Comparison of ENCODE assay signal across 25 cellular contexts in genomic region chr14:92943855-92944570, GRCh38. TPM values are rescaled to one million over a fixed set of nuclear protein-coding genes. Genes with fewer than 3 reads are reported as not detected.
A peak's percentile ranks its signal among the peaks of the same experiment; 100 is the strongest.
DNase-seq lines count a peak whose midpoint lies in the region; ATAC-seq, FAIRE-seq and TF ChIP-seq lines count a peak whose summit lies in the region.
"Had no signal": no experiment of that assay in that cellular context is flagged by ENCODE, and none has a peak within 500 bp of the region (broad histone marks: within the 10 kb centered on the region; RNA-seq: fewer than 3 reads in every experiment).

No MANE protein-coding gene starts in this region.

- H3K36me3 ChIP-seq in left ventricle myocardium inferior (peaks cover 68% of the 10 kb centered on the region), kidney (ENCODE audit: control insufficient read depth in 1 of 2, insufficient read depth in 2 of 2, low read length in 2 of 2) (peaks cover 10 to 12% of the 10 kb centered on the region in 2 donors)

- H3K4me3 ChIP-seq in left ventricle myocardium inferior (no peak overlapping the region), kidney (ENCODE audit: low read length in 2 of 2) (no peak overlapping the region)
- H3K4me3 ChIP-seq: A549 had no signal

- H3K27me3 ChIP-seq in left ventricle myocardium inferior (ENCODE audit: low read depth), result no peaks in the 10 kb centered on the region

- no peak for ATAC-seq in Right ventricle myocardium inferior
- ATAC-seq: A549; CD8-positive, alpha-beta T cell had no signal

- TF ChIP-seq CTCF in left ventricle myocardium inferior (IDR thresholded peaks at IDR 0.05; ENCODE audit: borderline replicate concordance) (no peak), kidney (IDR thresholded peaks at IDR 0.05; ENCODE audit: borderline replicate concordance, extremely low read depth, insufficient read depth) (no peak)

- no peak for FAIRE-seq in kidney (lab: Jason Lieb, UNC)
- FAIRE-seq: A549, GM12892, GM19239 had no signal

- H3K9me3 ChIP-seq in left ventricle myocardium inferior (replicated peaks) (no peaks in the 10 kb centered on the region), kidney (ENCODE audit: control insufficient read depth in 1 of 2, low read length in 2 of 2) (no peaks in the 10 kb centered on the region)
- H3K9me3 ChIP-seq: A549 had no signal

- intact Hi-C loops in Right ventricle myocardium inferior (cut with DNase I) (no loop called here), left ventricle myocardium inferior (cut with micrococcal nuclease) (no loop called here), kidney (cut with DNase I) (no loop called here)

- H3K4me1 ChIP-seq in left ventricle myocardium inferior (peaks cover 29% of the 10 kb centered on the region), kidney (ENCODE audit: control insufficient read depth in 1 of 2, insufficient read depth in 1 of 2, low read depth in 1 of 2, low read length in 2 of 2) (peaks cover 0 to 4% of the 10 kb centered on the region in 2 donors)

- peak; percentile 64 for DNase-seq in Right ventricle myocardium inferior (ENCODE audit: missing footprints)
- no peak for DNase-seq in left ventricle myocardium inferior
- DNase-seq in amniotic epithelial cell (ENCODE audit: low read depth), result peak; percentile 59
- DNase-seq in kidney, result peak; percentile 53
- no peak for DNase-seq in DMS 273 (lab: John Stamatoyannopoulos, UW; ENCODE audit: unreplicated experiment)
- DNase-seq in stimulated activated CD4-positive, alpha-beta T cell treated with anti-CD3 and anti-CD28 coated beads, Interleukin-1b, Interleukin-23, amount 100 ng/mL, for 48 hours, result no peak
- DNase-seq in iPS-NIHi7 (ENCODE audit: extremely low spot score), result no peak
- no peak for DNase-seq in NCI-H69 (lab: John Stamatoyannopoulos, UW)
- DNase-seq: AML-193; CD8-positive, alpha-beta T cell; DMS79 treated with DMSO at 0.1 percent for 48 hours; Karpas-422; NCI-H1092; NCI-H1417 treated with DMSO at 0.1 percent for 48 hours; NCI-H1694 treated with DMSO at 0.1 percent for 48 hours; NCI-H2081; NCI-H446 treated with DMSO at 0.1 percent for 48 hours; NCI-H526 treated with DMSO at 0.1 percent for 48 hours; RPMI8226 had no signal

- H3K27ac ChIP-seq in left ventricle myocardium inferior (replicated peaks) (no peak overlapping the region), kidney (ENCODE audit: low read depth in 2 of 2, low read length in 2 of 2) (no peak overlapping the region)
- H3K27ac ChIP-seq: A549, C4-2B, HL-60 had no signal

- H3K9ac ChIP-seq in kidney (ENCODE audit: low read length in 2 of 2), result no peak overlapping the region

RNA-seq across cellular contexts. Expression of gene CHGA, which starts 21.1 kb away (rescaled TPM):
- total RNA-seq in Right ventricle myocardium inferior (not detected), left ventricle myocardium inferior (not detected), kidney (0.38 TPM)
- 6.6 TPM for polyA plus RNA-seq in kidney (ENCODE audit: insufficient read depth, low read depth, low replicate concordance)
- total RNA-seq: CD8-positive, alpha-beta T cell; H4 had no signal

Comparison
In these comparisons a context has a peak if more than half of its experiments do, and no peak if none do; other contexts are left out.
1. DNase-seq: peak in Right ventricle myocardium inferior (single experiment), amniotic epithelial cell (single experiment) and kidney (single experiment); none in left ventricle myocardium inferior (single experiment), DMS 273 (single experiment), stimulated activated CD4-positive, alpha-beta T cell treated with anti-CD3 and anti-CD28 coated beads, Interleukin-1b, Interleukin-23, amount 100 ng/mL, for 48 hours (single experiment), iPS-NIHi7 (single experiment) and NCI-H69 (single experiment).